In the genomic region with DNA sequence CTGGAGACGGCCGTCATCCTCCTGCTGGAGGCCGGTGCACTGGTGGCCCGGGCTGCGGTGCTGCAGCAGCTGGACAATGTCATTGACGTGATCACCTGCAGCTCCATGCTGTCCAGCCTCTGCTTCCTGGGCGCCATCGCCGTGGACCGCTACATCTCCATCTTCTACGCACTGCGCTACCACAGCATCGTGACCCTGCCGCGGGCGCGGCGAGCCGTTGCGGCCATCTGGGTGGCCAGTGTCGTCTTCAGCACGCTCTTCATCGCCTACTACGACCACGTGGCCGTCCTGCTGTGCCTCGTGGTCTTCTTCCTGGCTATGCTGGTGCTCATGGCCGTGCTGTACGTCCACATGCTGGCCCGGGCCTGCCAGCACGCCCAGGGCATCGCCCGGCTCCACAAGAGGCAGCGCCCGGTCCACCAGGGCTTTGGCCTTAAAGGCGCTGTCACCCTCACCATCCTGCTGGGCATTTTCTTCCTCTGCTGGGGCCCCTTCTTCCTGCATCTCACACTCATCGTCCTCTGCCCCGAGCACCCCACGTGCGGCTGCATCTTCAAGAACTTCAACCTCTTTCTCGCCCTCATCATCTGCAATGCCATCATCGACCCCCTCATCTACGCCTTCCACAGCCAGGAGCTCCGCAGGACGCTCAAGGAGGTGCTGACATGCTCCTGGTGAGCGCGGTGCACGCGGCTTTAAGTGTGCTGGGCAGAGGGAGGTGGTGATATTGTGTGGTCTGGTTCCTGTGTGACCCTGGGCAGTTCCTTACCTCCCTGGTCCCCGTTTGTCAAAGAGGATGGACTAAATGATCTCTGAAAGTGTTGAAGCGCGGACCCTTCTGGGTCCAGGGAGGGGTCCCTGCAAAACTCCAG, we compare ENCODE assay signal across 20 cellular contexts. TPM values are rescaled to one million over a fixed set of nuclear protein-coding genes. Genes with fewer than 3 reads are reported as not detected.
DNase-seq lines count a peak whose midpoint lies in the region; ATAC-seq and TF ChIP-seq lines count a peak whose summit lies in the region.
"Had no signal": no experiment of that assay in that cellular context is flagged by ENCODE, and none has a peak within 500 bp of the region (broad histone marks: within the 10 kb centered on the region; RNA-seq: fewer than 3 reads in every experiment).

No MANE protein-coding gene starts in this region.

- BruUV-seq in Panc1 (replicated peaks; lab: Mats Ljungman, UMichigan), result no TSS peak

- no peak for ATAC-seq in Panc1
- ATAC-seq: activated T-cell treated with anti-CD3 and anti-CD28 coated beads, Interleukin-2, amount 50 U/mL, for 72 hours; right cardiac atrium had no signal

- no peaks in the 10 kb centered on the region for H3K9me3 Mint-ChIP-seq in activated CD4-positive, alpha-beta memory T cell treated with anti-CD3 and anti-CD28 coated beads, Interleukin-2, amount 10 ng/mL, durations not matched to agents 7 days and 5 days
- H3K9me3 Mint-ChIP-seq in activated CD4-positive, alpha-beta memory T cell treated with anti-CD3 and anti-CD28 coated beads for 36 hours, result no peaks in the 10 kb centered on the region
- H3K9me3 Mint-ChIP-seq in glutamatergic neuron (ENCODE audit: unreplicated experiment), result peaks cover 18% of the 10 kb centered on the region
- H3K9me3 Mint-ChIP-seq: activated T-cell treated with anti-CD3 and anti-CD28 coated beads, Interleukin-2, amount 50 U/mL, for 72 hours; dendritic cell treated with granulocyte-macrophage colony-stimulating factor and Interleukin-4, amounts not matched to agents 40 ng/mL and 50 ng/mL, for 4 days had no signal

- in situ Hi-C loops in Panc1 (cut with HindIII; ENCODE audit: low pct_unique_long_range_greater_than_20kb, low sequenced_read_pairs), result no loop called here

- no peak for DNase-seq in activated CD4-positive, alpha-beta memory T cell treated with anti-CD3 and anti-CD28 coated beads, Interleukin-2, amount 10 ng/mL, durations not matched to agents 7 days and 5 days
- DNase-seq in activated CD4-positive, alpha-beta memory T cell treated with anti-CD3 and anti-CD28 coated beads for 36 hours, result no peak
- DNase-seq in Panc1 (ENCODE audit: low read depth, low spot score) (no peak), glutamatergic neuron (no peak), tibial nerve (ENCODE audit: low spot score in 2 of 2) (no peak), cerebellar nuclear complex (lab: John Stamatoyannopoulos, UW) (no peak), GM10266 (ENCODE audit: extremely low spot score) (no peak)
- DNase-seq: activated CD4-positive, alpha-beta T cell treated with anti-CD3 and anti-CD28 coated beads for 4 hours; activated T-cell treated with anti-CD3 and anti-CD28 coated beads, Interleukin-2, amount 50 U/mL, for 72 hours; anterior cingulate cortex; esophagus squamous epithelium; NCI-H187 treated with DMSO at 0.1 percent for 48 hours; NCI-H510A treated with DMSO at 0.1 percent for 48 hours; stimulated activated CD4-positive, alpha-beta T cell treated with anti-CD3 and anti-CD28 coated beads, Interleukin-2, amount 100 ng/mL, for 24 hours; stimulated activated CD8-positive, alpha-beta memory T cell treated with anti-CD3 and anti-CD28 coated beads, Interleukin-4, amount 100 ng/mL, for 48 hours had no signal

- peak overlapping the region; percentile 35 for H3K27ac Mint-ChIP-seq in activated CD4-positive, alpha-beta memory T cell treated with anti-CD3 and anti-CD28 coated beads, Interleukin-2, amount 10 ng/mL, durations not matched to agents 7 days and 5 days
- H3K27ac Mint-ChIP-seq in activated CD4-positive, alpha-beta memory T cell treated with anti-CD3 and anti-CD28 coated beads for 36 hours, result no peak overlapping the region
- H3K27ac Mint-ChIP-seq in glutamatergic neuron (ENCODE audit: unreplicated experiment), result no peak overlapping the region
- H3K27ac Mint-ChIP-seq: activated T-cell treated with anti-CD3 and anti-CD28 coated beads, Interleukin-2, amount 50 U/mL, for 72 hours; dendritic cell treated with granulocyte-macrophage colony-stimulating factor and Interleukin-4, amounts not matched to agents 40 ng/mL and 50 ng/mL, for 4 days had no signal

- no peak for TF ChIP-seq CTCF in Panc1 (IDR thresholded peaks at IDR 0.05)
- TF ChIP-seq CTCF in glutamatergic neuron (IDR thresholded peaks at IDR 0.05; ENCODE audit: partially characterized antibody, unreplicated experiment), result no peak
- TF ChIP-seq CTCF in tibial nerve (IDR thresholded peaks at IDR 0.05), result no peak
- TF ChIP-seq CTCF in GM10266 (IDR thresholded peaks at IDR 0.05; ENCODE audit: control insufficient read depth, insufficient read depth, low read depth, missing control alignments), result no peak

- H3K27ac ChIP-seq in Panc1 (ENCODE audit: low read length), result peak overlapping the region; percentile 91; the same call in 1 of the 2 replicates
- no peak overlapping the region for H3K27ac ChIP-seq in tibial nerve
- H3K27ac ChIP-seq: hepatocyte had no signal

- H3K4me3 Mint-ChIP-seq in activated CD4-positive, alpha-beta memory T cell treated with anti-CD3 and anti-CD28 coated beads, Interleukin-2, amount 10 ng/mL, durations not matched to agents 7 days and 5 days, result peak overlapping the region; percentile 21
- no peak overlapping the region for H3K4me3 Mint-ChIP-seq in activated CD4-positive, alpha-beta memory T cell treated with anti-CD3 and anti-CD28 coated beads for 36 hours
- peak overlapping the region; percentile 81 for H3K4me3 Mint-ChIP-seq in glutamatergic neuron (ENCODE audit: unreplicated experiment)
- H3K4me3 Mint-ChIP-seq: dendritic cell treated with granulocyte-macrophage colony-stimulating factor and Interleukin-4, amounts not matched to agents 40 ng/mL and 50 ng/mL, for 4 days had no signal

- TF ChIP-seq POLR2A in tibial nerve (IDR thresholded peaks at IDR 0.05), result no peak

- POLR2A ChIA-PET in activated CD4-positive, alpha-beta memory T cell treated with anti-CD3 and anti-CD28 coated beads, Interleukin-2, amount 10 ng/mL, durations not matched to agents 7 days and 5 days (lab: Charles Lee), result interaction anchor here (3.4 kb wide), 1 partner anchor 47 kb away, joined by 21 read pairs; a partner anchor contains a TSS
- POLR2A ChIA-PET in activated CD4-positive, alpha-beta memory T cell treated with anti-CD3 and anti-CD28 coated beads for 36 hours (lab: Charles Lee), result no interaction called here
- POLR2A ChIA-PET in Panc1 (lab: Charles Lee), result no interaction called here

- H3K4me2 ChIP-seq in skeletal muscle satellite cell (ENCODE audit: low read length), result peak overlapping the region; percentile 99

- 92 to 94% methylated on average over 51 to 52 of the region's 52 CpGs for WGBS in tibial nerve, 2 donors

- H3K36me3 Mint-ChIP-seq in activated CD4-positive, alpha-beta memory T cell treated with anti-CD3 and anti-CD28 coated beads, Interleukin-2, amount 10 ng/mL, durations not matched to agents 7 days and 5 days (ENCODE audit: low read depth), result peaks cover 2% of the 10 kb centered on the region
- peaks cover 2% of the 10 kb centered on the region for H3K36me3 Mint-ChIP-seq in activated CD4-positive, alpha-beta memory T cell treated with anti-CD3 and anti-CD28 coated beads for 36 hours
- H3K36me3 Mint-ChIP-seq in glutamatergic neuron (ENCODE audit: unreplicated experiment), result no peaks in the 10 kb centered on the region

- intact Hi-C loops in activated CD4-positive, alpha-beta memory T cell treated with anti-CD3 and anti-CD28 coated beads for 36 hours (cut with micrococcal nuclease), result loop anchor here (5.0 to 10.0 kb wide), 3 partner anchors 47 to 217 kb away; a partner anchor contains a TSS
- intact Hi-C loops in Panc1 (cut with micrococcal nuclease; ENCODE audit: unreplicated experiment), result no loop called here

- TF ChIP-seq EP300 in tibial nerve (IDR thresholded peaks at IDR 0.05), result no peak

- H3K27me3 ChIP-seq in Panc1 (ENCODE audit: control insufficient read depth, insufficient read depth, low read length), result no peaks in the 10 kb centered on the region
- H3K27me3 ChIP-seq in skeletal muscle satellite cell (ENCODE audit: control insufficient read depth, insufficient read depth, low read length), result no peaks in the 10 kb centered on the region
- H3K27me3 ChIP-seq in tibial nerve, result peaks cover 0 to 24% of the 10 kb centered on the region in 2 donors

- H3K9me3 ChIP-seq in Panc1 (ENCODE audit: control insufficient read depth, insufficient read depth, low read depth, low read length) (no peaks in the 10 kb centered on the region), skeletal muscle satellite cell (replicated peaks; ENCODE audit: low read length) (no peaks in the 10 kb centered on the region), tibial nerve (no peaks in the 10 kb centered on the region)
- H3K9me3 ChIP-seq: esophagus squamous epithelium, thoracic aorta had no signal

- H3K4me1 Mint-ChIP-seq in activated CD4-positive, alpha-beta memory T cell treated with anti-CD3 and anti-CD28 coated beads, Interleukin-2, amount 10 ng/mL, durations not matched to agents 7 days and 5 days, result peaks cover 55% of the 10 kb centered on the region
- peaks cover 53% of the 10 kb centered on the region for H3K4me1 Mint-ChIP-seq in activated CD4-positive, alpha-beta memory T cell treated with anti-CD3 and anti-CD28 coated beads for 36 hours (ENCODE audit: low read depth)
- H3K4me1 Mint-ChIP-seq in glutamatergic neuron (ENCODE audit: low read depth, unreplicated experiment), result peaks cover 3% of the 10 kb centered on the region

- CTCF ChIA-PET in activated CD4-positive, alpha-beta memory T cell treated with anti-CD3 and anti-CD28 coated beads, Interleukin-2, amount 10 ng/mL, durations not matched to agents 7 days and 5 days (lab: Charles Lee), result interaction anchor here (1.5 kb wide), 1 partner anchor 10 kb away, joined by 3 read pairs; no protein-coding TSS in a partner anchor
- CTCF ChIA-PET in activated CD4-positive, alpha-beta memory T cell treated with anti-CD3 and anti-CD28 coated beads for 36 hours (lab: Charles Lee), result interaction anchor here (0.7 to 0.9 kb wide), 2 partner anchors 9 to 1062 kb away, joined by 3 read pairs; no protein-coding TSS in a partner anchor
- CTCF ChIA-PET in Panc1 (lab: Charles Lee), result interaction anchor here (0.6 kb wide), 1 partner anchor 177 kb away, joined by 6 read pairs; no protein-coding TSS in a partner anchor

- H3K27me3 Mint-ChIP-seq in activated CD4-positive, alpha-beta memory T cell treated with anti-CD3 and anti-CD28 coated beads, Interleukin-2, amount 10 ng/mL, durations not matched to agents 7 days and 5 days, result peaks cover 36% of the 10 kb centered on the region
- peaks cover 38% of the 10 kb centered on the region for H3K27me3 Mint-ChIP-seq in activated CD4-positive, alpha-beta memory T cell treated with anti-CD3 and anti-CD28 coated beads for 36 hours
- H3K27me3 Mint-ChIP-seq in glutamatergic neuron (ENCODE audit: unreplicated experiment), result peaks cover 25% of the 10 kb centered on the region

- H3K4me3 ChIP-seq in Panc1 (ENCODE audit: low read depth in 2 of 2, low read length in 2 of 2) (no peak overlapping the region; a peak in 1 of 4 replicates), skeletal muscle satellite cell (ENCODE audit: low read length) (no peak overlapping the region), tibial nerve (no peak overlapping the region)
- H3K4me3 ChIP-seq: hepatocyte, thoracic aorta had no signal

- H3K36me3 ChIP-seq in Panc1 (ENCODE audit: control insufficient read depth, insufficient read depth, low read length) (no peaks in the 10 kb centered on the region; the same call in 1 of the 2 replicates), skeletal muscle satellite cell (ENCODE audit: insufficient read depth, low read length) (no peaks in the 10 kb centered on the region), tibial nerve (no peaks in the 10 kb centered on the region)
- H3K36me3 ChIP-seq: esophagus squamous epithelium, thoracic aorta had no signal

- H3K4me1 ChIP-seq in Panc1 (ENCODE audit: control insufficient read depth, insufficient read depth, low read length), result peaks cover 17% of the 10 kb centered on the region
- peaks cover 51% of the 10 kb centered on the region for H3K4me1 ChIP-seq in skeletal muscle satellite cell (ENCODE audit: control insufficient read depth, insufficient read depth, low read length)
- H3K4me1 ChIP-seq in tibial nerve, result peaks cover 0 to 87% (median 43%) of the 10 kb centered on the region in 4 donors

- no peak overlapping the region for H3K9ac ChIP-seq in skeletal muscle satellite cell (ENCODE audit: low read depth, low read length)

RNA-seq across cellular contexts. Expression of a gene that starts 1.1 kb away (rescaled TPM):
- 1 to 10 TPM; 3.6 to 4.1 TPM for total RNA-seq in activated CD4-positive, alpha-beta memory T cell treated with anti-CD3 and anti-CD28 coated beads, Interleukin-2, amount 10 ng/mL, durations not matched to agents 7 days and 5 days
- total RNA-seq in activated CD4-positive, alpha-beta memory T cell treated with anti-CD3 and anti-CD28 coated beads for 36 hours, result 1 to 10 TPM in 1 of 2 experiments, under 1 TPM in 1; 0.85 to 1.3 TPM
- total RNA-seq in Panc1 (2021; ENCODE audit: unreplicated experiment), result 8.7 TPM
- 12.0 TPM for polyA plus RNA-seq in Panc1 (2012; ENCODE audit: insufficient read length)
- total RNA-seq in glutamatergic neuron (ENCODE audit: unreplicated experiment), result 12.8 TPM
- 2.6 and 3.8 TPM in 2 replicates for total RNA-seq in skeletal muscle satellite cell (2012; rRNA removed)
- 10 to 100 TPM in 1 of 4 donors, 1 to 10 TPM in 3; 3.3 to 15.7 (median 6.9) TPM for total RNA-seq in tibial nerve

RNA-seq across cellular contexts. Expression of a gene that starts 3.4 kb away (rescaled TPM):
- total RNA-seq in activated CD4-positive, alpha-beta memory T cell treated with anti-CD3 and anti-CD28 coated beads, Interleukin-2, amount 10 ng/mL, durations not matched to agents 7 days and 5 days, result 1 to 10 TPM; 3.6 to 4.0 TPM
- total RNA-seq in activated CD4-positive, alpha-beta memory T cell treated with anti-CD3 and anti-CD28 coated beads for 36 hours, result 1 to 10 TPM in 1 of 2 experiments, under 1 TPM in 1; 0.99 to 1.4 TPM
- total RNA-seq in Panc1 (2021; ENCODE audit: unreplicated experiment) (205 TPM), glutamatergic neuron (ENCODE audit: unreplicated experiment) (3,960 TPM), tibial nerve (10 to 100 TPM in 1 of 4 donors, 1 to 10 TPM in 1, under 1 TPM in 1, not detected in 1; 0.59 to 12.0 (median 3.5) TPM)
- polyA plus RNA-seq in Panc1 (2012; ENCODE audit: insufficient read length), result 463 TPM
- total RNA-seq in skeletal muscle satellite cell (2012; rRNA removed), result 534 and 663 TPM in 2 replicates

RNA-seq across cellular contexts. Expression of a gene that starts 28.8 kb away (rescaled TPM):
- 10 to 100 TPM; 33.1 to 33.6 TPM for total RNA-seq in activated CD4-positive, alpha-beta memory T cell treated with anti-CD3 and anti-CD28 coated beads, Interleukin-2, amount 10 ng/mL, durations not matched to agents 7 days and 5 days
- 10 to 100 TPM; 29.0 to 33.3 TPM for total RNA-seq in activated CD4-positive, alpha-beta memory T cell treated with anti-CD3 and anti-CD28 coated beads for 36 hours
- 64.6 TPM for total RNA-seq in Panc1 (2021; ENCODE audit: unreplicated experiment)
- 70.1 TPM for polyA plus RNA-seq in Panc1 (2012; ENCODE audit: insufficient read length)
- 96.0 TPM for total RNA-seq in glutamatergic neuron (ENCODE audit: unreplicated experiment)
- total RNA-seq in skeletal muscle satellite cell (2012; rRNA removed), result 80.8 and 89.7 TPM in 2 replicates
- 100 to 1,000 TPM in 2 of 4 donors, 10 to 100 TPM in 2; 60.9 to 144 (median 96.6) TPM for total RNA-seq in tibial nerve

RNA-seq across cellular contexts. Expression of a gene that starts 46.4 kb away (rescaled TPM):
- total RNA-seq in activated CD4-positive, alpha-beta memory T cell treated with anti-CD3 and anti-CD28 coated beads, Interleukin-2, amount 10 ng/mL, durations not matched to agents 7 days and 5 days, result 100 to 1,000 TPM; 167 to 192 TPM
- total RNA-seq in activated CD4-positive, alpha-beta memory T cell treated with anti-CD3 and anti-CD28 coated beads for 36 hours, result 100 to 1,000 TPM; 139 to 147 TPM
- total RNA-seq in Panc1 (2021; ENCODE audit: unreplicated experiment), result 144 TPM
- polyA plus RNA-seq in Panc1 (2012; ENCODE audit: insufficient read length), result 163 TPM
- total RNA-seq in glutamatergic neuron (ENCODE audit: unreplicated experiment), result 272 TPM
- 129 and 168 TPM in 2 replicates for total RNA-seq in skeletal muscle satellite cell (2012; rRNA removed)
- 100 to 1,000 TPM; 181 to 350 (median 290) TPM for total RNA-seq in tibial nerve

Comparison
In these comparisons a context has a peak if more than half of its experiments do, and no peak if none do; other contexts are left out.
1. RNA of a gene that starts 3.4 kb away (total RNA-seq): 3,960 TPM in glutamatergic neuron (single experiment); 205 TPM in Panc1 (single experiment), 3.6 to 4.0 TPM in activated CD4-positive, alpha-beta memory T cell treated with anti-CD3 and anti-CD28 coated beads, Interleukin-2, amount 10 ng/mL, durations not matched to agents 7 days and 5 days, 0.59 to 12.0 TPM in tibial nerve and 0.99 to 1.4 TPM in activated CD4-positive, alpha-beta memory T cell treated with anti-CD3 and anti-CD28 coated beads for 36 hours; every median in the first group is over 10 times any median in the second.